Comparison of ENCODE assay signal across 8 cellular contexts in the genomic region with DNA sequence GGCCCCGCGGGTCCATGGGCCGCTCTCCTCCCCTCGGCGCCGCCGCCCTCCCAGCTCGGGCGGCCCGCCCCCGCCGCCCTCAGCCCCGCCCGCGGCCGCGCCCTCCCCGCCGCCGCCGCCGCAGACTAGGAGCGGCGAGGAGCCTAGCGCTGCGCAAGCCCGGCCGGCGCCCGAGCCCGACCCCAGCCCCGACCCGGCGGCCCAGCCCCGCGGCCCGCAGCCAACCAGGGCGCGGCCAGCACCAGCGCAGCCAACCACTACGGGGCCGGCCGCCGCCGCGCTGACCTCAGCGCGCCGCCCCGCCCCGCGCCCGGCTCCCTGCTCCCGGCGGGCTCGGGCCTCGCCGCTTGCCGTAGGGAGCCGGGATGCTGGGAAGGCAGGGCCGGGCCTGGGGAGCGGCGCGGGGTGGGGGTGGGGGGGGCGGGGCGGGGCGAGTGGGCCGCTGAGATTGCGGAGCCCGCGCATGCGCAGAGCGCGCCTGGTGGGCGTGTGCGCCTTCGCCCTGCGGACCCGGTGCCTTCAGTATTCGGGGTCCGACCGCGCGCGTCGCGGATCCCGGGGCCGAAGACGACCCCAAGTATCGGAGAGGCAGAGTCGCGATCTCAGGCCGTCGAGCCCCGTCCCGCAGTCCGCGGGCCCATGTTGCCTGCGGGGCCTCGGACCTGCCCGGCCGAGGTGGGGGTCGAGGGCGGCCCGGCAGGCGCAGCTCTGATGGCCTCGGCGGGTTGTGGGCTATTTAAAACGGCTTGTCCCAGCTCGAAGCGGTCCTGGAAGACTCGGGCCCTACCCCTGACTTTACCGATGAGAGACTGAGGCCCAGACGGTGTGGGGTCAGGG. TPM values are rescaled to one million over a fixed set of nuclear protein-coding genes. Genes with fewer than 3 reads are reported as not detected.
DNase-seq lines count a peak whose midpoint lies in the region; ATAC-seq, FAIRE-seq and TF ChIP-seq lines count a peak whose summit lies in the region.

A gene with protein sequence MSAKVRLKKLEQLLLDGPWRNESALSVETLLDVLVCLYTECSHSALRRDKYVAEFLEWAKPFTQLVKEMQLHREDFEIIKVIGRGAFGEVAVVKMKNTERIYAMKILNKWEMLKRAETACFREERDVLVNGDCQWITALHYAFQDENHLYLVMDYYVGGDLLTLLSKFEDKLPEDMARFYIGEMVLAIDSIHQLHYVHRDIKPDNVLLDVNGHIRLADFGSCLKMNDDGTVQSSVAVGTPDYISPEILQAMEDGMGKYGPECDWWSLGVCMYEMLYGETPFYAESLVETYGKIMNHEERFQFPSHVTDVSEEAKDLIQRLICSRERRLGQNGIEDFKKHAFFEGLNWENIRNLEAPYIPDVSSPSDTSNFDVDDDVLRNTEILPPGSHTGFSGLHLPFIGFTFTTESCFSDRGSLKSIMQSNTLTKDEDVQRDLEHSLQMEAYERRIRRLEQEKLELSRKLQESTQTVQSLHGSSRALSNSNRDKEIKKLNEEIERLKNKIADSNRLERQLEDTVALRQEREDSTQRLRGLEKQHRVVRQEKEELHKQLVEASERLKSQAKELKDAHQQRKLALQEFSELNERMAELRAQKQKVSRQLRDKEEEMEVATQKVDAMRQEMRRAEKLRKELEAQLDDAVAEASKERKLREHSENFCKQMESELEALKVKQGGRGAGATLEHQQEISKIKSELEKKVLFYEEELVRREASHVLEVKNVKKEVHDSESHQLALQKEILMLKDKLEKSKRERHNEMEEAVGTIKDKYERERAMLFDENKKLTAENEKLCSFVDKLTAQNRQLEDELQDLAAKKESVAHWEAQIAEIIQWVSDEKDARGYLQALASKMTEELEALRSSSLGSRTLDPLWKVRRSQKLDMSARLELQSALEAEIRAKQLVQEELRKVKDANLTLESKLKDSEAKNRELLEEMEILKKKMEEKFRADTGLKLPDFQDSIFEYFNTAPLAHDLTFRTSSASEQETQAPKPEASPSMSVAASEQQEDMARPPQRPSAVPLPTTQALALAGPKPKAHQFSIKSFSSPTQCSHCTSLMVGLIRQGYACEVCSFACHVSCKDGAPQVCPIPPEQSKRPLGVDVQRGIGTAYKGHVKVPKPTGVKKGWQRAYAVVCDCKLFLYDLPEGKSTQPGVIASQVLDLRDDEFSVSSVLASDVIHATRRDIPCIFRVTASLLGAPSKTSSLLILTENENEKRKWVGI (N-terminal part only) (minus strand): TSS at position 178 of the 837 bp plus-strand sequence. CDS start 376 bp downstream, outside the sequence.

- H3K9ac ChIP-seq in duodenal mucosa (ENCODE audit: low read depth in 1 of 2, low read length in 2 of 2) = peak within 1 kb of the TSS; percentile 79 to 91
- H3K9ac ChIP-seq in HepG2 (ENCODE audit: insufficient read depth, low read depth, low read length) = peak within 1 kb of the TSS; percentile 73

- ATAC-seq in A549 (peak; percentile 91 to 95), GM18867 (IDR thresholded peaks at IDR 0.05; ENCODE audit: unreplicated experiment) (peak; percentile 77), HG03103 (IDR thresholded peaks at IDR 0.05; ENCODE audit: low read depth, unreplicated experiment) (peak; percentile 74), HepG2 (peak; percentile 96)

- TF ChIP-seq CTCF in A549 (IDR thresholded peaks at IDR 0.05) (no peak), HepG2 (CRISPR knock-in tag; IDR thresholded peaks at IDR 0.05) (no peak)

- H2AFZ ChIP-seq in HepG2 (ENCODE audit: low read length) = peak within 1 kb of the TSS; percentile 9

- H3K4me1 ChIP-seq in A549 = peaks cover 38% of the 10 kb centered on the region
- H3K4me1 ChIP-seq in duodenal mucosa (ENCODE audit: control insufficient read depth in 1 of 2, insufficient read depth in 2 of 2, low read length in 2 of 2) = peaks cover 21 to 25% of the 10 kb centered on the region in 2 donors
- H3K4me1 ChIP-seq in HepG2 (ENCODE audit: insufficient read depth, low read length) = peaks cover 42% of the 10 kb centered on the region

- H4K20me1 ChIP-seq in HepG2 (ENCODE audit: insufficient read depth, low read length) = peaks cover 5% of the 10 kb centered on the region; the same call in 1 of the 2 replicates

- TF ChIP-seq POLR2A in A549 (IDR thresholded peaks at IDR 0.05; ENCODE audit: low read length) = peak; percentile 68
- peak in 1 of 2 experiments; percentile 49; a peak in 1 of 4 replicates for TF ChIP-seq POLR2A in HepG2 (IDR thresholded peaks at IDR 0.05; ENCODE audit: insufficient read depth in 1 of 2, low read depth in 2 of 2, low read length in 2 of 2)

- no TSS peak for BruUV-seq in HepG2 (replicated peaks; lab: Mats Ljungman, UMichigan)

- H3K79me2 ChIP-seq in HepG2 (ENCODE audit: insufficient read depth, low read length) = peaks cover 27% of the 10 kb centered on the region

- TF ChIP-seq EP300 in A549 (IDR thresholded peaks at IDR 0.05) (no peak), HepG2 (IDR thresholded peaks at IDR 0.05; ENCODE audit: low read depth in 2 of 2, low read length in 2 of 2) (no peak), HepG2 (CRISPR knock-in tag; IDR thresholded peaks at IDR 0.05; ENCODE audit: borderline replicate concordance) (no peak)

- POLR2A ChIA-PET in A549 (lab: Yijun Ruan, JAX) = interaction anchor here (1.2 kb wide), 1 partner anchor 10 kb away, joined by 3 read pairs; no protein-coding TSS in a partner anchor
- POLR2A ChIA-PET in HepG2 (lab: Yijun Ruan, JAX) = interaction anchor here (1.3 kb wide), 1 partner anchor 43 kb away, joined by 4 read pairs; no protein-coding TSS in a partner anchor

- H3K27ac ChIP-seq in A549 = peak within 1 kb of the TSS; percentile 97 to 98
- peak within 1 kb of the TSS; percentile 95 for H3K27ac ChIP-seq in duodenal mucosa (ENCODE audit: low read depth, low read length)
- H3K27ac ChIP-seq in HepG2 (ENCODE audit: extremely low read length, insufficient read depth, low read length) = peak within 1 kb of the TSS; percentile 63

- DNase-seq in A549 (ENCODE audit: low read depth in 1 of 2, low spot score in 1 of 2) (peak; percentile 75 to 92), NCI-H345 (lab: John Stamatoyannopoulos, UW) (peak; percentile 93), HepG2 (ENCODE audit: low spot score) (peak; percentile 66)
- DNase-seq in activated CD4-positive, alpha-beta T cell treated with anti-CD3 and anti-CD28 coated beads, Interleukin-2, amount 50 U/mL, for 4 hours = peak; percentile 39 to 43
- peak; percentile 52 to 72 for DNase-seq in stimulated activated CD4-positive, alpha-beta T cell treated with anti-CD3 and anti-CD28 coated beads, Interleukin-2, amount 100 ng/mL, for 24 hours

- H3K9me3 ChIP-seq in A549 = no peaks in the 10 kb centered on the region
- no peaks in the 10 kb centered on the region for H3K9me3 ChIP-seq in duodenal mucosa (ENCODE audit: control insufficient read depth in 1 of 2, low read length in 2 of 2)
- no peaks in the 10 kb centered on the region for H3K9me3 ChIP-seq in HepG2 (ENCODE audit: low read length)

- H3K4me2 ChIP-seq in A549 (peak within 1 kb of the TSS; percentile 94), HepG2 (ENCODE audit: low read depth, low read length) (peak within 1 kb of the TSS; percentile 93)

- WGBS in A549 (ENCODE audit: missing lambda C conversion rate) = 0% methylated on average over 2 of the region's 115 CpGs
- 0% methylated on average over 8 of the region's 115 CpGs for WGBS in HepG2 (ENCODE audit: low lambda C conversion rate)

- no peaks in the 10 kb centered on the region for H3K27me3 ChIP-seq in duodenal mucosa (ENCODE audit: control insufficient read depth in 1 of 2, insufficient read depth in 2 of 2, low read length in 2 of 2)
- no peaks in the 10 kb centered on the region for H3K27me3 ChIP-seq in HepG2 (ENCODE audit: control insufficient read depth in 1 of 2, insufficient read depth in 2 of 2, low read length in 2 of 2)

- CTCF ChIA-PET in A549 (lab: Yijun Ruan, JAX) = interaction anchor here (0.6 to 1.4 kb wide), 4 partner anchors 17 to 85 kb away, joined by 3 to 6 read pairs (median 4); no protein-coding TSS in a partner anchor
- CTCF ChIA-PET in HepG2 (lab: Yijun Ruan, JAX; ENCODE audit: low intra/inter-chr PET ratio, low total read pairs) = no interaction called here

- TF ChIP-seq RAD21 in A549 (conservative IDR thresholded peaks at IDR 0.05 in 1 of 2, IDR thresholded peaks at IDR 0.05 in 1 of 2) = no peak
- no peak for TF ChIP-seq RAD21 in HepG2 (CRISPR knock-in tag; IDR thresholded peaks at IDR 0.05)

- no peak for FAIRE-seq in A549 (lab: Jason Lieb, UNC)
- no peak for FAIRE-seq in HepG2 (lab: Jason Lieb, UNC)

- in situ Hi-C loops in HepG2 (cut with HindIII; ENCODE audit: extremely low pct_ligation_motif_present, low pct_unique_long_range_greater_than_20kb) = no loop called here

- H3K4me3 ChIP-seq in A549 (peak within 1 kb of the TSS; percentile 97), duodenal mucosa (ENCODE audit: low read depth in 1 of 2, low read length in 2 of 2) (peak within 1 kb of the TSS; percentile 78 to 91), HepG2 (replicated peaks in 1 of 3; ENCODE audit: insufficient read depth in 1 of 3, low read depth in 2 of 3, low read length in 3 of 3) (peak within 1 kb of the TSS; percentile 77 to 98 (median 91))

- intact Hi-C loops in HepG2 (cut with micrococcal nuclease; ENCODE audit: unreplicated experiment) = no loop called here

- H3K36me3 ChIP-seq in duodenal mucosa (ENCODE audit: control insufficient read depth in 1 of 2, insufficient read depth in 2 of 2, low read length in 2 of 2) = no peaks in the 10 kb centered on the region
- H3K36me3 ChIP-seq in HepG2 (replicated peaks in 1 of 2; ENCODE audit: control insufficient read depth in 1 of 2, insufficient read depth in 2 of 2, low read length in 2 of 2) = no peaks in the 10 kb centered on the region; a peak in 1 of 5 replicates

RNA-seq across cellular contexts. Expression of the gene that starts here (rescaled TPM):
- polyA plus RNA-seq in A549 (2011; rRNA removed) (57.1 and 105 TPM in 2 replicates), A549 (2017; fragmentation: RNase III; extraction: RNeasy Plus Mini Kit Qiagen cat#74134 plus additional on column Dnase treatment) (56.0 to 56.4 TPM (median 56.0 TPM) in 3 replicates), HepG2 (2011; rRNA removed) (32.3 and 33.3 TPM in 2 replicates)
- 72.4 and 91.1 TPM in 2 replicates for polyA plus RNA-seq in A549 (2012; cell fraction: cytosol; rRNA removed)
- 197 and 207 TPM in 2 replicates for polyA plus RNA-seq in A549 (2012; cell fraction: nucleus; rRNA removed)
- polyA minus RNA-seq in A549 (2011; rRNA and poly(A)+ RNA removed) = 176 and 179 TPM in 2 replicates
- total RNA-seq in HepG2 (2016; rRNA removed; fragmentation: Illumina TruSeq; extraction: Trizol) = 19.7 and 20.2 TPM in 2 replicates
- total RNA-seq in HepG2 (2016; cell fraction: cytosol; rRNA removed; fragmentation: Illumina TruSeq; extraction: Trizol; ENCODE audit: low read depth) = 5.5 and 5.6 TPM in 2 replicates
- 15.3 and 20.6 TPM in 2 replicates for total RNA-seq in HepG2 (2016; cell fraction: insoluble cytoplasmic fraction; rRNA removed; fragmentation: Illumina TruSeq; extraction: Trizol)
- 7.4 and 7.9 TPM in 2 replicates for total RNA-seq in HepG2 (2016; cell fraction: membrane; rRNA removed; fragmentation: Illumina TruSeq; extraction: Trizol)
- total RNA-seq in HepG2 (2016; cell fraction: nucleus; rRNA removed; fragmentation: Illumina TruSeq; extraction: Trizol) = 21.4 and 24.6 TPM in 2 replicates
- polyA plus RNA-seq in HepG2 (2011; cell fraction: cytosol; rRNA removed) = 14.7 and 18.8 TPM in 2 replicates
- polyA plus RNA-seq in HepG2 (2011; cell fraction: nucleus; rRNA removed) = 82.2 and 87.0 TPM in 2 replicates
- polyA plus RNA-seq in HepG2 (2012) = 23.1 and 30.9 TPM in 2 replicates
- 0.78 and 1.0 TPM in 2 replicates for polyA plus RNA-seq in HepG2 (2016; cell fraction: cytosol; fragmentation: Illumina TruSeq; extraction: Trizol; ENCODE audit: low read depth)
- polyA plus RNA-seq in HepG2 (2016; cell fraction: insoluble cytoplasmic fraction; fragmentation: Illumina TruSeq; extraction: Trizol; ENCODE audit: low read depth) = 10.5 and 14.1 TPM in 2 replicates
- polyA plus RNA-seq in HepG2 (2016; cell fraction: membrane; fragmentation: Illumina TruSeq; extraction: Trizol; ENCODE audit: low read depth) = 3.0 and 3.4 TPM in 2 replicates
- 45.7 and 47.5 TPM in 2 replicates for polyA plus RNA-seq in HepG2 (2016; cell fraction: nucleus; fragmentation: Illumina TruSeq; extraction: Trizol; ENCODE audit: insufficient read depth, low read depth)
- 93.6 and 143 TPM in 2 replicates for polyA minus RNA-seq in HepG2 (2011; rRNA and poly(A)+ RNA removed; ENCODE audit: low replicate concordance)
- 23.7 and 25.9 TPM in 2 replicates for polyA minus RNA-seq in HepG2 (2011; cell fraction: cytosol; rRNA and poly(A)+ RNA removed)
- 38.8 and 39.3 TPM in 2 replicates for polyA minus RNA-seq in HepG2 (2011; cell fraction: nucleus; rRNA and poly(A)+ RNA removed)

Comparison
In these comparisons a context has a peak if more than half of its experiments do, and no peak if none do; other contexts are left out.
1. Peak in every context shown above with its lines: DNase-seq, ATAC-seq, H3K4me3 ChIP-seq and H3K27ac ChIP-seq.
2. DNase-seq: peak in every context shown above with its lines; median percentile 93 in NCI-H345; 84 in A549; 66 in HepG2; 62 in stimulated activated CD4-positive, alpha-beta T cell treated with anti-CD3 and anti-CD28 coated beads, Interleukin-2, amount 100 ng/mL, for 24 hours; 41 in activated CD4-positive, alpha-beta T cell treated with anti-CD3 and anti-CD28 coated beads, Interleukin-2, amount 50 U/mL, for 4 hours.